10 cellular contexts compared by ENCODE assay signal in genomic region chr12:47825239-47825639, GRCh38. TPM values are rescaled to one million over a fixed set of nuclear protein-coding genes. Genes with fewer than 3 reads are reported as not detected.
DNase-seq lines count a peak whose midpoint lies in the region; ATAC-seq and TF ChIP-seq lines count a peak whose summit lies in the region.
"Had no signal": no experiment of that assay in that cellular context is flagged by ENCODE, and none has a peak within 500 bp of the region (broad histone marks: within the 10 kb centered on the region; RNA-seq: fewer than 3 reads in every experiment).

No MANE protein-coding gene starts in this region.

- H3K27ac Mint-ChIP-seq in effector memory CD8-positive, alpha-beta T cell: peak overlapping the region; percentile 86 to 93

- H3K9me3 Mint-ChIP-seq in effector memory CD8-positive, alpha-beta T cell: no peaks in the 10 kb centered on the region
- H3K9me3 Mint-ChIP-seq: type B pancreatic cell had no signal

- H3K27ac ChIP-seq in caudate nucleus (ENCODE audit: low read depth, low read length): no peak overlapping the region

- POLR2A ChIA-PET in HEK293T (lab: Yijun Ruan, JAX): no interaction called here

- DNase-seq in A172 (ENCODE audit: low spot score): peak; percentile 27
- DNase-seq in NCI-H226: peak; percentile 82
- DNase-seq in effector memory CD8-positive, alpha-beta T cell: no peak
- DNase-seq in omental fat pad (ENCODE audit: low spot score): no peak
- DNase-seq in DMS53 (lab: John Stamatoyannopoulos, UW): no peak
- no peak for DNase-seq in HEK293T (ENCODE audit: extremely low spot score)
- DNase-seq in caudate nucleus (lab: John Stamatoyannopoulos, UW): no peak
- DNase-seq: NCI-H526 treated with DMSO at 0.1 percent for 48 hours had no signal

- H3K36me3 Mint-ChIP-seq in effector memory CD8-positive, alpha-beta T cell (ENCODE audit: insufficient read depth): peaks cover 6% of the 10 kb centered on the region
- H3K36me3 Mint-ChIP-seq: type B pancreatic cell had no signal

- H3K4me3 Mint-ChIP-seq in effector memory CD8-positive, alpha-beta T cell: peak overlapping the region; percentile 61 to 63
- H3K4me3 Mint-ChIP-seq: type B pancreatic cell had no signal

- CTCF ChIA-PET in HEK293T (lab: Yijun Ruan, JAX): interaction anchor here (1.6 kb wide), 1 partner anchor 12 kb away, joined by 7 read pairs; no protein-coding TSS in a partner anchor

- no peaks in the 10 kb centered on the region for H3K27me3 Mint-ChIP-seq in effector memory CD8-positive, alpha-beta T cell
- H3K27me3 Mint-ChIP-seq: type B pancreatic cell had no signal

- ATAC-seq in effector memory CD8-positive, alpha-beta T cell (replicated peaks): no peak
- peak; percentile 42 for ATAC-seq in omental fat pad (ENCODE audit: low FRiP score)
- ATAC-seq in GM18870 (IDR thresholded peaks at IDR 0.05; ENCODE audit: unreplicated experiment): no peak

- H3K4me1 Mint-ChIP-seq in effector memory CD8-positive, alpha-beta T cell (ENCODE audit: low read depth in 2 of 2): peaks cover 50 to 53% of the 10 kb centered on the region in 2 donors

- no peak for TF ChIP-seq CTCF in omental fat pad (IDR thresholded peaks at IDR 0.05)

TF ChIP-seq in HEK293T, 16 proteins besides CTCF, POLR2A, EP300 and RAD21:
- TF ChIP-seq SUZ12 (IDR thresholded peaks at IDR 0.05) (no peak), ELF4 (IDR thresholded peaks at IDR 0.05) (no peak), L3MBTL2 (conservative IDR thresholded peaks at IDR 0.05) (no peak), PKNOX1 (IDR thresholded peaks at IDR 0.05) (no peak), HDGF (IDR thresholded peaks at IDR 0.05; ENCODE audit: borderline replicate concordance) (no peak), FOXK2 (IDR thresholded peaks at IDR 0.05) (no peak), NFRKB (IDR thresholded peaks at IDR 0.05) (no peak), FOXA1 (IDR thresholded peaks at IDR 0.05) (no peak), TARDBP (IDR thresholded peaks at IDR 0.05) (no peak), BHLHE40 (IDR thresholded peaks at IDR 0.05; ENCODE audit: borderline replicate concordance) (no peak)

RNA-seq across cellular contexts. Expression of gene HDAC7, which starts 5.5 kb away (rescaled TPM):
- total RNA-seq in A172 (2014; rRNA removed; shearing (Covaris generic)): 24.4 and 29.4 TPM in 2 replicates
- total RNA-seq in omental fat pad: 100 to 1,000 TPM in 1 of 4 donors, 10 to 100 TPM in 3; 40.3 to 102 (median 62.9) TPM

RNA-seq across cellular contexts. Expression of gene SLC48A1, which starts 52.2 kb away (rescaled TPM):
- total RNA-seq in A172 (2014; rRNA removed; shearing (Covaris generic)): 4.3 and 10.0 TPM in 2 replicates
- total RNA-seq in omental fat pad: 10 to 100 TPM; 27.6 to 50.3 (median 48.1) TPM

Comparison
In these comparisons a context has a peak if more than half of its experiments do, and no peak if none do; other contexts are left out.
1. DNase-seq: peak in A172 (single experiment) and NCI-H226 (single experiment); none in effector memory CD8-positive, alpha-beta T cell (0 of 3), omental fat pad (single experiment), DMS53 (single experiment), HEK293T (single experiment) and caudate nucleus (0 of 61).